In genomic region chr4:81052119-81053068, GRCh38 we compare ENCODE assay signal across 8 cellular contexts. TPM values are rescaled to one million over a fixed set of nuclear protein-coding genes. Genes with fewer than 3 reads are reported as not detected.
A peak's percentile ranks its signal among the peaks of the same experiment; 100 is the strongest.
DNase-seq lines count a peak whose midpoint lies in the region; ATAC-seq and TF ChIP-seq lines count a peak whose summit lies in the region.

No MANE protein-coding gene starts in this region.

- no peak overlapping the region for H3K27ac ChIP-seq in coronary artery

- DNase-seq in DMS 273 (lab: John Stamatoyannopoulos, UW; ENCODE audit: unreplicated experiment) (peak; percentile 83), NCI-H82 (lab: John Stamatoyannopoulos, UW) (peak; percentile 92), glomerular endothelial cell (ENCODE audit: extremely low read depth, low read depth, low spot score) (peak; percentile 54), putamen (ENCODE audit: low spot score) (peak; percentile 34), coronary artery (ENCODE audit: low spot score) (no peak)
- DNase-seq in activated T-cell treated with anti-CD3 and anti-CD28 coated beads, Interleukin-2, amount 50 U/mL, for 1 hour: peak; percentile 55

- no peak overlapping the region for H3K4me3 ChIP-seq in coronary artery

- no peak for TF ChIP-seq CTCF in coronary artery (IDR thresholded peaks at IDR 0.05)

- ATAC-seq in GM19043 (IDR thresholded peaks at IDR 0.05; ENCODE audit: low read depth, unreplicated experiment) (peak; percentile 99), HG03135 (IDR thresholded peaks at IDR 0.05; ENCODE audit: unreplicated experiment) (peak; percentile 99)

RNA-seq across cellular contexts. Expression of gene BMP3, which starts 21.9 kb away (rescaled TPM):
- total RNA-seq in glomerular endothelial cell: not detected in 2 replicates
